In the genomic region with DNA sequence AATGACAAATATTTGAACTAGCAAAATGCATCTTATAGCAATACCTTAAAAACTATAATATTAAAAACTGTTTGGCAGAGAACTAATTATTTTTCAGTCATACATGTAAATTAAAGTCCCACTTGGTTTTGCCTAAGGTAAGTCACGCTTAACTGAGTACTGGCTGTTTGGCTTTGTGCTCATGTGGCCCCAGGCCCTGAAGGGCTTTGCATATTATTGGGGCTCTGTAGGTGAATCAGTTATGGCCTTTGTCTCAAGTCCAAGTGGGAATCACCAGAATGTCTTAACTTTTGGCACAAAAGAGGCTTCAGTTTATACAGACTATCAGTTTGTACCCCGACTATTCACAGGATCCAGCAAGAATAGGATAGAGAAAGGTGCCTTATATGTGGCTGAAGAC, we compare ENCODE assay signal across 16 cellular contexts. TPM values are rescaled to one million over a fixed set of nuclear protein-coding genes. Genes with fewer than 3 reads are reported as not detected.
"Had no signal": no experiment of that assay in that cellular context is flagged by ENCODE, and none has a peak within 500 bp of the region (broad histone marks: within the 10 kb centered on the region; RNA-seq: fewer than 3 reads in every experiment).

No MANE protein-coding gene starts in this region.

RNA-seq across cellular contexts. Expression of gene OR5B3, which starts 7.1 kb away (rescaled TPM):
- total RNA-seq: stomach, subcutaneous adipose tissue, suprapubic skin, temporal lobe, testis, thoracic aorta, thyroid gland, tibial nerve, transverse colon, upper lobe of left lung, upper lobe of right lung, ureter, urinary bladder, uterus, vagina had no signal
- polyA plus RNA-seq: stomach, thymus, urinary bladder had no signal

RNA-seq across cellular contexts. Expression of gene OR5B2, which starts 28.3 kb away (rescaled TPM):
- total RNA-seq: stomach, subcutaneous adipose tissue, suprapubic skin, temporal lobe, thoracic aorta, thyroid gland, transverse colon, upper lobe of left lung, upper lobe of right lung, ureter, urinary bladder, uterus, vagina had no signal
- polyA plus RNA-seq: stomach, urinary bladder had no signal

RNA-seq across cellular contexts. Expression of gene OR5B17, which starts 40.8 kb away (rescaled TPM):
- total RNA-seq: stomach, subcutaneous adipose tissue, suprapubic skin, temporal lobe, testis, thoracic aorta, thyroid gland, tibial nerve, transverse colon, upper lobe of left lung, upper lobe of right lung, ureter, urinary bladder, uterus, vagina had no signal
- polyA plus RNA-seq: stomach, thymus, urinary bladder had no signal

RNA-seq across cellular contexts. Expression of gene OR5B12, which starts 42.4 kb away (rescaled TPM):
- total RNA-seq: subcutaneous adipose tissue, suprapubic skin, temporal lobe, thoracic aorta, thyroid gland, transverse colon, upper lobe of left lung, upper lobe of right lung, ureter, vagina had no signal
- polyA plus RNA-seq: stomach, urinary bladder had no signal
